Comparison of ENCODE assay signal across 9 cellular contexts in genomic region chr2:215805493-215805892, GRCh38.
"Had no signal": no experiment of that assay in that cellular context is flagged by ENCODE, and none has a peak within 500 bp of the region (broad histone marks: within the 10 kb centered on the region; RNA-seq: fewer than 3 reads in every experiment).

No MANE protein-coding gene starts in this region.

- H3K27ac ChIP-seq: GM23248 had no signal

- ATAC-seq: GM23338, HCT116 had no signal

- H3K4me1 ChIP-seq: HAP-1 had no signal

- H3K9me3 ChIP-seq: HAP-1 had no signal

- H3K4me2 ChIP-seq: GM23338 had no signal

- DNase-seq: GM23248, GOT3, H7, H9, HCEC 1CT, HFFc6 had no signal

- H3K4me3 ChIP-seq: GM23248, GM23338, HAP-1 had no signal

- H3K9ac ChIP-seq: GM23248 had no signal

- H3K36me3 ChIP-seq: HAP-1 had no signal
